Comparison of ENCODE assay signal across 9 cellular contexts in the genomic region with DNA sequence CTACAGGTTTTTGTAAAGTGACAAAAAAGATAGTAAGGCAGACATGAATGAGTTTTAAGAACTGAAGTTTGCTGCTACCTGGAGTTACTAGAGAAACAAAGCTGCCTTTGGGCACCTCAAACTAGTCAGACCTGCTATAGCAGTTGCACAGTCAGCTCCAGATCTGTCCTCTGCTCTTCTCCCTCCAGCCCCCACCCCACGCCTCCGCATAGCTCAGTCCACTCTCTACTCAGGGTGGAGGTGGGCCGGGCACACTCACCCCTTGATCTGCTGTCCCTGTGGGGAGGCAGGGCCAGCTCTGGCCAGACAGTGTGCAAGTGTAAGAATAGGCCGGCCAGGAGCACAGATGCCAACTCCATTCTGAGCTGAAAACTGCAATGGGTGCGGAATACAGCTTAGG. TPM values are rescaled to one million over a fixed set of nuclear protein-coding genes. Genes with fewer than 3 reads are reported as not detected.
DNase-seq lines count a peak whose midpoint lies in the region; ATAC-seq and TF ChIP-seq lines count a peak whose summit lies in the region.
"Had no signal": no experiment of that assay in that cellular context is flagged by ENCODE, and none has a peak within 500 bp of the region (broad histone marks: within the 10 kb centered on the region; RNA-seq: fewer than 3 reads in every experiment).

No MANE protein-coding gene starts in this region.

- peak; percentile 69 for DNase-seq in NCI-H510A treated with DMSO at 0.1 percent for 48 hours (lab: John Stamatoyannopoulos, UW)
- no peak for DNase-seq in NCI-H510A (lab: John Stamatoyannopoulos, UW)
- DNase-seq in activated CD8-positive, alpha-beta T cell treated with anti-CD3 and anti-CD28 coated beads, Interleukin-2, amount 10 ng/mL, durations not matched to agents 7 days and 5 days = no peak
- DNase-seq in left lobe of liver (ENCODE audit: low spot score) = peak; percentile 79
- no peak for DNase-seq in stimulated activated naive B cell treated with anti-CD40 and anti-IgM and Interleukin-4, amounts not matched to agents 10 μg/mL and 1 μg/mL and 100 μg/mL, for 72 hours
- no peak for DNase-seq in NCI-H524 treated with DMSO at 0.1 percent for 48 hours (lab: John Stamatoyannopoulos, UW)
- DNase-seq in HuH-7.5 (ENCODE audit: low spot score) = no peak
- DNase-seq in HFFc6 = no peak
- DNase-seq: stimulated activated CD4-positive, alpha-beta T cell treated with anti-CD3 and anti-CD28 coated beads, Interleukin-2, amount 100 ng/mL, for 24 hours had no signal

- no peaks in the 10 kb centered on the region for H3K27me3 Mint-ChIP-seq in activated CD8-positive, alpha-beta T cell treated with anti-CD3 and anti-CD28 coated beads, Interleukin-2, amount 10 ng/mL, durations not matched to agents 7 days and 5 days (ENCODE audit: low read depth)
- no peaks in the 10 kb centered on the region for H3K27me3 Mint-ChIP-seq in stimulated activated naive B cell treated with anti-CD40 and anti-IgM and Interleukin-4, amounts not matched to agents 10 μg/mL and 1 μg/mL and 100 μg/mL, for 72 hours
- no peaks in the 10 kb centered on the region; the same call in 1 of the 2 replicates for H3K27me3 Mint-ChIP-seq in HFFc6 (ENCODE audit: insufficient read depth)

- POLR2A ChIA-PET in activated CD8-positive, alpha-beta T cell treated with anti-CD3 and anti-CD28 coated beads, Interleukin-2, amount 10 ng/mL, durations not matched to agents 7 days and 5 days (lab: Charles Lee) = interaction anchor here (0.9 to 9.1 kb wide), 5 partner anchors 40 to 171 kb away, joined by 4 to 144 read pairs (median 4); no protein-coding TSS in a partner anchor

- H3K4me1 Mint-ChIP-seq in activated CD8-positive, alpha-beta T cell treated with anti-CD3 and anti-CD28 coated beads, Interleukin-2, amount 10 ng/mL, durations not matched to agents 7 days and 5 days (ENCODE audit: low read depth) = peaks cover 69% of the 10 kb centered on the region
- peaks cover 34 to 72% of the 10 kb centered on the region in 2 donors for H3K4me1 Mint-ChIP-seq in stimulated activated naive B cell treated with anti-CD40 and anti-IgM and Interleukin-4, amounts not matched to agents 10 μg/mL and 1 μg/mL and 100 μg/mL, for 72 hours
- peaks cover 77% of the 10 kb centered on the region for H3K4me1 Mint-ChIP-seq in HFFc6 (ENCODE audit: low read depth)

- H3K36me3 Mint-ChIP-seq in activated CD8-positive, alpha-beta T cell treated with anti-CD3 and anti-CD28 coated beads, Interleukin-2, amount 10 ng/mL, durations not matched to agents 7 days and 5 days (ENCODE audit: low read depth) = peaks cover 6% of the 10 kb centered on the region
- H3K36me3 Mint-ChIP-seq in stimulated activated naive B cell treated with anti-CD40 and anti-IgM and Interleukin-4, amounts not matched to agents 10 μg/mL and 1 μg/mL and 100 μg/mL, for 72 hours = peaks cover 0 to 2% of the 10 kb centered on the region in 2 donors
- H3K36me3 Mint-ChIP-seq in HFFc6 (ENCODE audit: low read depth) = no peaks in the 10 kb centered on the region

- TF ChIP-seq CTCF in HFFc6 (IDR thresholded peaks at IDR 0.05) = no peak

- no peaks in the 10 kb centered on the region for H3K9me3 Mint-ChIP-seq in activated CD8-positive, alpha-beta T cell treated with anti-CD3 and anti-CD28 coated beads, Interleukin-2, amount 10 ng/mL, durations not matched to agents 7 days and 5 days (ENCODE audit: insufficient read depth)
- H3K9me3 Mint-ChIP-seq in stimulated activated naive B cell treated with anti-CD40 and anti-IgM and Interleukin-4, amounts not matched to agents 10 μg/mL and 1 μg/mL and 100 μg/mL, for 72 hours = no peaks in the 10 kb centered on the region
- no peaks in the 10 kb centered on the region for H3K9me3 Mint-ChIP-seq in HFFc6

- no peak for ATAC-seq in activated CD8-positive, alpha-beta T cell treated with anti-CD3 and anti-CD28 coated beads, Interleukin-2, amount 10 ng/mL, durations not matched to agents 7 days and 5 days
- peak; percentile 30 for ATAC-seq in left lobe of liver
- ATAC-seq in stimulated activated naive B cell treated with anti-CD40 and anti-IgM and Interleukin-4, amounts not matched to agents 10 μg/mL and 1 μg/mL and 100 μg/mL, for 72 hours (replicated peaks) = no peak

- peak overlapping the region; percentile 59 for H3K4me3 Mint-ChIP-seq in activated CD8-positive, alpha-beta T cell treated with anti-CD3 and anti-CD28 coated beads, Interleukin-2, amount 10 ng/mL, durations not matched to agents 7 days and 5 days
- peak overlapping the region; percentile 5 to 8 for H3K4me3 Mint-ChIP-seq in stimulated activated naive B cell treated with anti-CD40 and anti-IgM and Interleukin-4, amounts not matched to agents 10 μg/mL and 1 μg/mL and 100 μg/mL, for 72 hours
- no peak overlapping the region for H3K4me3 Mint-ChIP-seq in HFFc6

- peak overlapping the region; percentile 71 for H3K27ac Mint-ChIP-seq in activated CD8-positive, alpha-beta T cell treated with anti-CD3 and anti-CD28 coated beads, Interleukin-2, amount 10 ng/mL, durations not matched to agents 7 days and 5 days
- H3K27ac Mint-ChIP-seq in stimulated activated naive B cell treated with anti-CD40 and anti-IgM and Interleukin-4, amounts not matched to agents 10 μg/mL and 1 μg/mL and 100 μg/mL, for 72 hours = no peak overlapping the region
- H3K27ac Mint-ChIP-seq in HFFc6 = no peak overlapping the region

- CTCF ChIA-PET in activated CD8-positive, alpha-beta T cell treated with anti-CD3 and anti-CD28 coated beads, Interleukin-2, amount 10 ng/mL, durations not matched to agents 7 days and 5 days (lab: Charles Lee) = interaction anchor here (0.9 to 14.9 kb wide), 19 partner anchors 9 to 319 kb away, joined by 3 to 276 read pairs (median 6); no protein-coding TSS in a partner anchor

RNA-seq across cellular contexts. Expression of gene SERTAD2, which starts 4.1 kb away (rescaled TPM):
- 10 to 100 TPM; 21.4 to 21.8 TPM for total RNA-seq in activated CD8-positive, alpha-beta T cell treated with anti-CD3 and anti-CD28 coated beads, Interleukin-2, amount 10 ng/mL, durations not matched to agents 7 days and 5 days
- 13.8 TPM for total RNA-seq in left lobe of liver
- total RNA-seq in HFFc6 (2021; fragmentation: NEBNext Ultra II Directional; extraction: Animal tissue kit (Norgen Biotek cat#: 25700)) = 10 to 100 TPM; 22.2 to 33.9 (median 29.1) TPM

Comparison
In these comparisons a context has a peak if more than half of its experiments do, and no peak if none do; other contexts are left out.
1. DNase-seq: peak in NCI-H510A treated with DMSO at 0.1 percent for 48 hours (single experiment) and left lobe of liver (single experiment); none in NCI-H510A (single experiment), activated CD8-positive, alpha-beta T cell treated with anti-CD3 and anti-CD28 coated beads, Interleukin-2, amount 10 ng/mL, durations not matched to agents 7 days and 5 days (single experiment), stimulated activated naive B cell treated with anti-CD40 and anti-IgM and Interleukin-4, amounts not matched to agents 10 μg/mL and 1 μg/mL and 100 μg/mL, for 72 hours (single experiment), NCI-H524 treated with DMSO at 0.1 percent for 48 hours (single experiment), HuH-7.5 (single experiment) and HFFc6 (single experiment).